ENCODE assay signal across 1 cellular context in genomic region chr17:74015316-74015715, GRCh38.
TF ChIP-seq lines count a peak whose summit lies in the region.

No MANE protein-coding gene starts in this region.

TF ChIP-seq in SK-N-SH, 30 proteins besides CTCF, POLR2A, EP300 and RAD21 (continued from another document):
- TF ChIP-seq USF2 (IDR thresholded peaks at IDR 0.05; ENCODE audit: borderline replicate concordance, low read depth, low read length) = no peak
- TF ChIP-seq MXI1 (IDR thresholded peaks at IDR 0.05; ENCODE audit: low read depth, low read length) = no peak
- no peak for TF ChIP-seq RXRA (IDR thresholded peaks at IDR 0.05; ENCODE audit: borderline replicate concordance, low read depth)
- no peak for TF ChIP-seq CHD2 (IDR thresholded peaks at IDR 0.05; ENCODE audit: low read length, partially characterized antibody)
- no peak for TF ChIP-seq YY1 (IDR thresholded peaks at IDR 0.05; ENCODE audit: low read depth)
